Comparison of ENCODE assay signal across 6 cellular contexts in genomic region chrX:153875391-153876111, GRCh38. TPM values are rescaled to one million over a fixed set of nuclear protein-coding genes. Genes with fewer than 3 reads are reported as not detected.
A peak's percentile ranks its signal among the peaks of the same experiment; 100 is the strongest.
DNase-seq lines count a peak whose midpoint lies in the region; ATAC-seq and TF ChIP-seq lines count a peak whose summit lies in the region.

No MANE protein-coding gene starts in this region.

- H3K36me3 Mint-ChIP-seq in type B pancreatic cell, result no peaks in the 10 kb centered on the region

- no peaks in the 10 kb centered on the region for H3K36me3 ChIP-seq in lower lobe of right lung

- peaks cover 9% of the 10 kb centered on the region for H3K27me3 ChIP-seq in lower lobe of right lung (ENCODE audit: low read depth)

- H3K4me3 Mint-ChIP-seq in type B pancreatic cell, result no peak overlapping the region

- H3K9me3 ChIP-seq in lower lobe of right lung, result no peaks in the 10 kb centered on the region

- DNase-seq in SIG-M5 treated with dmso at 0.1 percent for 504 hours (lab: John Stamatoyannopoulos, UW; ENCODE audit: unreplicated experiment) (peak; percentile 8), SIG-M5 (lab: John Stamatoyannopoulos, UW) (no peak), activated gamma-delta T cell treated with Interleukin-2 at 50 U/mL for 16 hours (peak; percentile 68), lower lobe of right lung (peak; percentile 53), type B pancreatic cell (ENCODE audit: extremely low spot score, unreplicated experiment) (peak; percentile 82)

- peaks cover 25% of the 10 kb centered on the region for H3K27me3 Mint-ChIP-seq in type B pancreatic cell

- peaks cover 5% of the 10 kb centered on the region for H3K4me1 Mint-ChIP-seq in type B pancreatic cell (ENCODE audit: unreplicated experiment)

- no peak overlapping the region for H3K27ac Mint-ChIP-seq in type B pancreatic cell

- TF ChIP-seq CTCF in lower lobe of right lung (IDR thresholded peaks at IDR 0.05), result no peak
- no peak for TF ChIP-seq CTCF in type B pancreatic cell (conservative IDR thresholded peaks at IDR 0.05)

- peak; percentile 74 to 92 for ATAC-seq in lower lobe of right lung
- no peak for ATAC-seq in HG02840 (IDR thresholded peaks at IDR 0.05; ENCODE audit: low FRiP score, unreplicated experiment)

- intact Hi-C loops in lower lobe of right lung (cut with DNase I), result no loop called here

- H3K4me3 ChIP-seq in lower lobe of right lung, result no peak overlapping the region

- no peaks in the 10 kb centered on the region for H3K4me1 ChIP-seq in lower lobe of right lung

- no peak overlapping the region for H3K27ac ChIP-seq in lower lobe of right lung

- H3K9me3 Mint-ChIP-seq in type B pancreatic cell, result no peaks in the 10 kb centered on the region

RNA-seq across cellular contexts. Expression of gene L1CAM, which starts 10.4 kb away (rescaled TPM):
- total RNA-seq in lower lobe of right lung, result 1.6 TPM
- total RNA-seq in type B pancreatic cell (ENCODE audit: low replicate concordance), result 2.9 and 12.6 TPM in 2 replicates

RNA-seq across cellular contexts. Expression of gene AVPR2, which starts 28.9 kb away (rescaled TPM):
- total RNA-seq in lower lobe of right lung, result 1.9 TPM
- not detected in 2 replicates for total RNA-seq in type B pancreatic cell (ENCODE audit: low replicate concordance)

RNA-seq across cellular contexts. Expression of gene PDZD4, which starts 45.2 kb away (rescaled TPM):
- 8.5 TPM for total RNA-seq in lower lobe of right lung
- 2.7 and 23.9 TPM in 2 replicates for total RNA-seq in type B pancreatic cell (ENCODE audit: low replicate concordance)

RNA-seq across cellular contexts. Expression of gene ARHGAP4, which starts 50.5 kb away (rescaled TPM):
- total RNA-seq in lower lobe of right lung (70.7 TPM), type B pancreatic cell (ENCODE audit: low replicate concordance) (7.7 and 8.8 TPM in 2 replicates)

RNA-seq across cellular contexts. Expression of gene NAA10, which starts 59.3 kb away (rescaled TPM):
- total RNA-seq in lower lobe of right lung (69.2 TPM), type B pancreatic cell (ENCODE audit: low replicate concordance) (73.8 and 82.7 TPM in 2 replicates)
